8 cellular contexts compared by ENCODE assay signal in the genomic region with DNA sequence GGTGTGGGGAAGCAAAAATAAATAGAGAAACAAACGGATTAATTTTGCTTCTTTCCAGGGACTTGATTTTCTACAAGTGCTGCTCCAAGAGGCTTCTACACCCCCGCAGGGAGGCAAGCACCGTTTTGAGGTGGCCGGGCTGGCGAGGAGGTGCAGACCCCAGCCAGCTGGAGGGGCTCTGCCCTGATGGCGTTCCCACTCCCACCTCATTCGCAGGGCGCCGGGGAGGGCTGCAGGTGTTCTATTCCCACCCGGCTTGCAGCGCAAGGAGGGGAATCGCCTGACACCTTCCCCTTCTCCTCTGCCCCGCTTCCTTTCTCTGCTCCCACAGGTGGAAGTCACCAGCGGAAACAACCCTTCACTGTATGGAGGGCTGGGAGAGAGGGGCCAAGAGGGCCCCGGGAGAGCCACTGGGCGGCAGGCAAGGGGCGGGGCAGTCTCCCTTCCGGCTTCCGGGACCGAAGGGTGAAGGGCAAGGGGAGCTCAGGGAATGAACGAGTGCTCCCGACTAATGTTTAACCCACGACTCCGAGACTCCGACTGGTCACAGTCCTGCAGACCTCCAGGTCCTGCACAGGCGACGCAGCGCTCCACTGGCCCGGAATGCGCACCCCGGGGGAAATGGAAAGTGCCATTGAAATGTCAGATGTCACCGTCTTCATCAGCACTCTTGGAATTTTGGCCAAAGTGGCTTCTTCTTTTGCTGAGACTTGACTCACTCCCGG. TPM values are rescaled to one million over a fixed set of nuclear protein-coding genes. Genes with fewer than 3 reads are reported as not detected.
DNase-seq lines count a peak whose midpoint lies in the region; ATAC-seq, FAIRE-seq and TF ChIP-seq lines count a peak whose summit lies in the region.

No MANE protein-coding gene starts in this region.

- FAIRE-seq in H54 (lab: Jason Lieb, UNC), result no peak

- peak overlapping the region; percentile 85 for H3K4me3 ChIP-seq in choroid plexus epithelial cell (ENCODE audit: low read depth, low read length)
- H3K4me3 ChIP-seq in liver (ENCODE audit: low read depth in 1 of 3, low read length in 3 of 3), result peak overlapping the region; percentile 76 to 84 (median 80)

- H3K27ac ChIP-seq in liver (ENCODE audit: low read depth in 1 of 2, low read length in 2 of 2), result peak overlapping the region; percentile 88

- TF ChIP-seq POLR2A in H54 (IDR thresholded peaks at IDR 0.05; ENCODE audit: low read depth, low read length), result no peak

- no peaks in the 10 kb centered on the region for H3K36me3 ChIP-seq in liver (ENCODE audit: control insufficient read depth in 4 of 4, insufficient read depth in 3 of 4, low read depth in 1 of 4, low read length in 3 of 4)

- H3K27me3 ChIP-seq in liver (ENCODE audit: control insufficient read depth in 4 of 4, insufficient read depth in 4 of 4, low read length in 3 of 4), result no peaks in the 10 kb centered on the region

- no peak for TF ChIP-seq CTCF in choroid plexus epithelial cell (conservative IDR thresholded peaks at IDR 0.05; ENCODE audit: low read depth, low read length)
- no peak for TF ChIP-seq CTCF in liver (IDR thresholded peaks at IDR 0.05; ENCODE audit: low read depth, low read length, missing input control)

- peak overlapping the region; percentile 71 to 96 for H3K9ac ChIP-seq in liver (ENCODE audit: low read depth in 1 of 2, low read length in 2 of 2)

- no peak for TF ChIP-seq RAD21 in liver (IDR thresholded peaks at IDR 0.05)

- 5% methylated on average over 33 of the region's 33 CpGs for WGBS in liver

- DNase-seq in DMS79 (lab: John Stamatoyannopoulos, UW) (peak; percentile 32), HT-29 (ENCODE audit: low spot score) (peak; percentile 63), T-helper 1 cell (peak in 4 of 5 donors; percentile 11 to 40 (median 22)), choroid plexus epithelial cell (ENCODE audit: low read depth) (no peak), H54 (ENCODE audit: insufficient read length, low spot score) (no peak)
- DNase-seq in stimulated activated CD8-positive, alpha-beta memory T cell treated with anti-CD3 and anti-CD28 coated beads, Interleukin-2, amount 100 ng/mL, for 48 hours (ENCODE audit: low read depth in 2 of 2), result peak; percentile 25 to 38

- no peaks in the 10 kb centered on the region for H3K9me3 ChIP-seq in liver (ENCODE audit: control insufficient read depth in 4 of 4, low read length in 3 of 4)

- ATAC-seq in GM19467 (IDR thresholded peaks at IDR 0.05; ENCODE audit: unreplicated experiment), result peak; percentile 40

- H3K4me1 ChIP-seq in liver (ENCODE audit: control insufficient read depth in 4 of 4, insufficient read depth in 4 of 4, low read length in 3 of 4), result peaks cover 2 to 44% (median 19%) of the 10 kb centered on the region in 4 donors

TF ChIP-seq in liver, 16 proteins besides CTCF, POLR2A, EP300 and RAD21:
- TF ChIP-seq, protein P1, sequence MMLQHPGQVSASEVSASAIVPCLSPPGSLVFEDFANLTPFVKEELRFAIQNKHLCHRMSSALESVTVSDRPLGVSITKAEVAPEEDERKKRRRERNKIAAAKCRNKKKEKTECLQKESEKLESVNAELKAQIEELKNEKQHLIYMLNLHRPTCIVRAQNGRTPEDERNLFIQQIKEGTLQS (IDR thresholded peaks at IDR 0.05), result no peak
- TF ChIP-seq TAF1 (conservative IDR thresholded peaks at IDR 0.05) (peak; percentile 51), FOXA2 (IDR thresholded peaks at IDR 0.05) (no peak), RXRA (IDR thresholded peaks at IDR 0.05) (peak; percentile 39 to 67), YY1 (IDR thresholded peaks at IDR 0.05) (peak; percentile 60), GABPA (IDR thresholded peaks at IDR 0.05 in 1 of 2, conservative IDR thresholded peaks at IDR 0.05 in 1 of 2) (peak in 1 of 2 donors; percentile 81), EGR1 (IDR thresholded peaks at IDR 0.05; ENCODE audit: low read depth in 2 of 2) (no peak), FOXA1 (IDR thresholded peaks at IDR 0.05) (no peak), HNF4A (conservative IDR thresholded peaks at IDR 0.05) (peak; percentile 64), SP1 (IDR thresholded peaks at IDR 0.05) (peak; percentile 54), JUND (IDR thresholded peaks at IDR 0.05) (no peak), REST (IDR thresholded peaks at IDR 0.05) (no peak), NR2F2 (IDR thresholded peaks at IDR 0.05) (peak; percentile 46), HNF4G (IDR thresholded peaks at IDR 0.05) (no peak)
- TF ChIP-seq, protein P2, sequence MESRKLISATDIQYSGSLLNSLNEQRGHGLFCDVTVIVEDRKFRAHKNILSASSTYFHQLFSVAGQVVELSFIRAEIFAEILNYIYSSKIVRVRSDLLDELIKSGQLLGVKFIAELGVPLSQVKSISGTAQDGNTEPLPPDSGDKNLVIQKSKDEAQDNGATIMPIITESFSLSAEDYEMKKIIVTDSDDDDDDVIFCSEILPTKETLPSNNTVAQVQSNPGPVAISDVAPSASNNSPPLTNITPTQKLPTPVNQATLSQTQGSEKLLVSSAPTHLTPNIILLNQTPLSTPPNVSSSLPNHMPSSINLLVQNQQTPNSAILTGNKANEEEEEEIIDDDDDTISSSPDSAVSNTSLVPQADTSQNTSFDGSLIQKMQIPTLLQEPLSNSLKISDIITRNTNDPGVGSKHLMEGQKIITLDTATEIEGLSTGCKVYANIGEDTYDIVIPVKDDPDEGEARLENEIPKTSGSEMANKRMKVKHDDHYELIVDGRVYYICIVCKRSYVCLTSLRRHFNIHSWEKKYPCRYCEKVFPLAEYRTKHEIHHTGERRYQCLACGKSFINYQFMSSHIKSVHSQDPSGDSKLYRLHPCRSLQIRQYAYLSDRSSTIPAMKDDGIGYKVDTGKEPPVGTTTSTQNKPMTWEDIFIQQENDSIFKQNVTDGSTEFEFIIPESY (IDR thresholded peaks at IDR 0.05), result no peak
- TF ChIP-seq, protein P3, sequence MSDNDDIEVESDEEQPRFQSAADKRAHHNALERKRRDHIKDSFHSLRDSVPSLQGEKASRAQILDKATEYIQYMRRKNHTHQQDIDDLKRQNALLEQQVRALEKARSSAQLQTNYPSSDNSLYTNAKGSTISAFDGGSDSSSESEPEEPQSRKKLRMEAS (IDR thresholded peaks at IDR 0.05), result peak; percentile 43

RNA-seq across cellular contexts. Expression of gene TEX35, which starts 29.1 kb away (rescaled TPM):
- total RNA-seq in HT-29 (2014; rRNA removed; shearing (Covaris generic)), result not detected in 2 replicates
- not detected for total RNA-seq in liver
- polyA plus RNA-seq in liver, result not detected

RNA-seq across cellular contexts. Expression of gene CLEC20A, which starts 45.2 kb away (rescaled TPM):
- not detected in 2 replicates for total RNA-seq in HT-29 (2014; rRNA removed; shearing (Covaris generic))
- under 1 TPM in 1 of 2 donors, not detected in 1; 0.33 TPM for total RNA-seq in liver
- not detected for polyA plus RNA-seq in liver

Comparison
In these comparisons a context has a peak if more than half of its experiments do, and no peak if none do; other contexts are left out.
1. DNase-seq: peak in DMS79 (single experiment), HT-29 (single experiment), T-helper 1 cell (4 of 5) and stimulated activated CD8-positive, alpha-beta memory T cell treated with anti-CD3 and anti-CD28 coated beads, Interleukin-2, amount 100 ng/mL, for 48 hours (2 of 2); none in choroid plexus epithelial cell (single experiment) and H54 (single experiment).